8 cellular contexts compared by ENCODE assay signal in genomic region chr12:103303484-103303883, GRCh38.
"Had no signal": no experiment of that assay in that cellular context is flagged by ENCODE, and none has a peak within 500 bp of the region (broad histone marks: within the 10 kb centered on the region; RNA-seq: fewer than 3 reads in every experiment).

No MANE protein-coding gene starts in this region.

- H3K9ac ChIP-seq: KMS-11 had no signal

- FAIRE-seq: HTR-8/SVneo, K562 had no signal

- H3K4me2 ChIP-seq: KMS-11 had no signal

- H3K27ac ChIP-seq: HL-60, KMS-11 had no signal

- H3K4me3 ChIP-seq: K562 had no signal

- ATAC-seq: K562 had no signal

- DNase-seq: IMR-90, Karpas-422, KBM-7, KG1 had no signal
